In genomic region chr11:31808721-31809542, GRCh38 we compare ENCODE assay signal across 2 cellular contexts.
TF ChIP-seq lines count a peak whose summit lies in the region.

No MANE protein-coding gene starts in this region.

TF ChIP-seq in HCT116, 20 proteins besides CTCF, POLR2A, EP300 and RAD21:
- TF ChIP-seq CEBPB (IDR thresholded peaks at IDR 0.05; ENCODE audit: low read depth) (no peak), EZH2phosphoT487 (IDR thresholded peaks at IDR 0.05; ENCODE audit: borderline replicate concordance) (no peak), REST (IDR thresholded peaks at IDR 0.05; ENCODE audit: low read depth) (no peak), ATF3 (IDR thresholded peaks at IDR 0.05) (no peak), ZBTB33 (IDR thresholded peaks at IDR 0.05; ENCODE audit: extremely low read depth, insufficient replicate concordance, low read length) (no peak), ZFX (IDR thresholded peaks at IDR 0.05) (no peak), SP1 (IDR thresholded peaks at IDR 0.05; ENCODE audit: low read depth) (no peak), FOSL1 (IDR thresholded peaks at IDR 0.05; ENCODE audit: low read depth) (no peak), EZH2 (IDR thresholded peaks at IDR 0.05) (no peak), JUND (IDR thresholded peaks at IDR 0.05) (no peak), ELF1 (IDR thresholded peaks at IDR 0.05; ENCODE audit: borderline replicate concordance, low read depth) (no peak), SRF (IDR thresholded peaks at IDR 0.05; ENCODE audit: low read depth) (no peak)

TF ChIP-seq in GM12878, 131 proteins besides CTCF, POLR2A, EP300 and RAD21:
- TF ChIP-seq NRF1 (conservative IDR thresholded peaks at IDR 0.05; ENCODE audit: low read depth, low read length) (no peak), PKNOX1 (IDR thresholded peaks at IDR 0.05) (no peak), JUNB (IDR thresholded peaks at IDR 0.05) (no peak), PAX8 (IDR thresholded peaks at IDR 0.05) (no peak), REST (IDR thresholded peaks at IDR 0.05; ENCODE audit: low read depth, low read length) (no peak), ZNF207 (IDR thresholded peaks at IDR 0.05; ENCODE audit: borderline replicate concordance) (no peak)
